Comparison of ENCODE assay signal across 1 cellular context in the genomic region with DNA sequence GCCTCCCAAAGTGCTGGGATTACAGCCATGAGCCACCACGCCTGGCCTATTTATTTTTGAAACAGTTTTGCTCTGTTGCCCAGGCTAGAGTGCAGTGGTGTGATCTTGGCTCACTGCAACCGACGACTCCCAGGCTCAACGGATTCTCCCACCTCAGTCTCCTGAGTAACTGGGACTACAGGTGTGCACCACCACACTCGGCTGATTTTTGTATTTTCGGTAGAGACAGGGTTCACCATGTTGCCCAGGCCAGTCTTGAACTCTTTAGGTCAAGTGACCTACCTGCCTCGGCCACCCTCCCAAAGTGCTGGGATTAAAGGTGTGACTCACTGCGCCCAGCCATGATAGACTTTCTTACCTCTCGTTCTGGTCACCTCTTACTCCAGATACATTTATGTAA.
TF ChIP-seq lines count a peak whose summit lies in the region.

No MANE protein-coding gene starts in this region.

TF ChIP-seq in K562, 482 proteins besides CTCF, POLR2A, EP300 and RAD21:
- TF ChIP-seq TAL1 (IDR thresholded peaks at IDR 0.05) (no peak), SUPT5H (IDR thresholded peaks at IDR 0.05) (0 out of 2 replicates have a peak, but pooled peaks have one; percentile 25), ZNF124 (CRISPR knock-in tag; IDR thresholded peaks at IDR 0.05) (no peak), TBL1XR1 (IDR thresholded peaks at IDR 0.05; ENCODE audit: low read length in 2 of 2) (no peak), FOSL1 (tag; conservative IDR thresholded peaks at IDR 0.05) (no peak)
